Comparison of ENCODE assay signal across 23 cellular contexts in the genomic region with DNA sequence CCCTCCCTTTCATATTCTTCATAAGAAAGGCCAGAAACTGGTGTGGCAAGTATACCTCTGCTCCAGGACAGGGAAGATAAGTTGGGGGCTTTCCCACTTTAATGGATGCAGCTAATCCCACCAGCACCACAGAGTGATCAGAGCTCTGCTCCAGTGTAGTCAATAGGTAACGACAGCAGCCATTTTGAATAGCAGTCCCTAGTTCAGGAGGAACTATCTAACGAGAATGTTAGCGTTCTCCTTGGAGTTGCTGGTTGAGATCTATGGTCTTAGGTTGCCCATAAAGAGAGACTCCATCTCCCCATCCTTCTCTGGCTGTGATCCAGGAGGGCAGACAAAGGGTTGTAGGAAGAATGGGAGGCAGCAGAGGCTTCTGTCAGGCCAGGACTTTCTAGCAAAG.
"Had no signal": no experiment of that assay in that cellular context is flagged by ENCODE, and none has a peak within 500 bp of the region (broad histone marks: within the 10 kb centered on the region; RNA-seq: fewer than 3 reads in every experiment).

No MANE protein-coding gene starts in this region.

- H3K4me3 ChIP-seq: colonic mucosa, esophagus squamous epithelium, gastrocnemius medialis, heart right ventricle, left lung, lower lobe of right lung had no signal

- H3K4me1 Mint-ChIP-seq: naive thymus-derived CD4-positive, alpha-beta T cell had no signal

- FAIRE-seq: endothelial cell of umbilical vein, islet of Langerhans, keratinocyte had no signal

- H3K36me3 ChIP-seq: colonic mucosa, esophagus squamous epithelium, gastrocnemius medialis, heart right ventricle, left lung, lower lobe of right lung had no signal

- H3K27me3 ChIP-seq: colonic mucosa, esophagus squamous epithelium, gastrocnemius medialis, heart right ventricle, left lung had no signal

- H3K4me3 Mint-ChIP-seq: dendritic cell treated with granulocyte-macrophage colony-stimulating factor and Interleukin-4, amounts not matched to agents 40 ng/mL and 50 ng/mL, for 4 days; effector memory CD8-positive, alpha-beta T cell; naive thymus-derived CD4-positive, alpha-beta T cell had no signal

- H3K4me1 ChIP-seq: colonic mucosa, esophagus squamous epithelium, gastrocnemius medialis, heart right ventricle, left lung, lower lobe of right lung had no signal

- H3K9me3 ChIP-seq: colonic mucosa, esophagus squamous epithelium, gastrocnemius medialis, heart right ventricle, left lung, lower lobe of right lung had no signal

- H3K27ac Mint-ChIP-seq: dendritic cell treated with granulocyte-macrophage colony-stimulating factor and Interleukin-4, amounts not matched to agents 40 ng/mL and 50 ng/mL, for 4 days; effector memory CD8-positive, alpha-beta T cell; naive thymus-derived CD4-positive, alpha-beta T cell had no signal

- ATAC-seq: effector memory CD8-positive, alpha-beta T cell; gastrocnemius medialis; heart right ventricle; left cardiac atrium; left lung; left ventricle myocardium superior; lower lobe of right lung; naive thymus-derived CD4-positive, alpha-beta T cell had no signal

- H3K27ac ChIP-seq: colonic mucosa, esophagus squamous epithelium, gastrocnemius medialis, heart right ventricle, left lung, lower lobe of right lung had no signal

- DNase-seq: colonic mucosa; cortex of kidney; effector CD8-positive, alpha-beta T cell; effector memory CD8-positive, alpha-beta T cell; esophagus squamous epithelium; foreskin fibroblast; foreskin melanocyte; gastrocnemius medialis; glutamatergic neuron; head of caudate nucleus; heart right ventricle; hippocampal formation; left cardiac atrium; left lung; left ventricle myocardium superior; lower lobe of right lung; mesenchymal stem cell; midbrain; naive thymus-derived CD4-positive, alpha-beta T cell had no signal
